1 cellular context compared by ENCODE assay signal in the genomic region with DNA sequence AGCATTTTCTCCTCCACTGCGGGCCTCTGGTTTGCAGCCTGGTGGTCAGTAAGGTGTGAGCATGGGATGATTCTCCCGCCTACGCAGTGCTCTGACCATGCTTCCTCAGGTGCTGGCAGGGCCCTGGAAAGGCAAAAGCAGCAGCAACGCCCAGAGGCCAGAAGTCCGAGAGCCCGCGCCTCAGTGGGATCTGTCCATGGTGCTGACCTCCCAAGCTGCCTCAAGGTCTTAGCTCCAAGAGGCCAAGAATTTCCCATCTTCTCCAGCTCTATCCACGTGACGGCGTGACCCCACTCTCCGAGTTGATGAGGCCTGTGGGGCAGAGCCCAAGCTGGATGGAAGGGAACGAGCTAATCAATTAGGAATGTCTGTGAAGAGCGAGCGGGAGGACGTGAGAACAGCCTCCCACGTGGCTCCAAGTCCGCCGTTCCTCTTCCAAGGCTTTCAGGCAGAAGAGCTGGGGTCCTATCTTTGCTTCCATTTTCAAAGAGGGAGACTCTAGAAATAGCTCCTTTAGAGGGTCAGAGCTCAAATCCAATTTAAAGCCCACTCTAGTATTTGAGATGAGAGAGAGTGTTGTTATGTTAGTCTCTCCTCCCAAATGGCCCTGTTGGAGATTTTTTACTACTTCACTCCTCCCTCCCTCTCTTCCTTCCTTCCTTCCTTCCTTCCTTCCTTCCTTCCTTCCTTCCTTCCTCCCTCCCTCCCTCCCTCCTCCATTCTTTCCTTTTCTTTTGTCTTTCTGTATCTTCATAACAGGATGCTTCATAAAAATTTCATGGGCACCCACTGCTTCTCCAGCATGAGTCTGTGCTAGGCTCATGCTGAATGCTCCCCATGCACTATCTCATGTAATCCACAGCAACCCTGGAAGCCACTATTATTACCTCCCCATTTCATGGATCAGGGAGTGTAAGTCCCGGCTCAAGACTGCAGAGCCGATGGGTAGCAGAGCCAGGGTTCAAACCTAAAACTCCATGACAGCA.
TF ChIP-seq lines count a peak whose summit lies in the region.

No MANE protein-coding gene starts in this region.

TF ChIP-seq in GM23338, 12 proteins besides CTCF, POLR2A, EP300 and RAD21 (continued from another document):
- TF ChIP-seq, protein P1, sequence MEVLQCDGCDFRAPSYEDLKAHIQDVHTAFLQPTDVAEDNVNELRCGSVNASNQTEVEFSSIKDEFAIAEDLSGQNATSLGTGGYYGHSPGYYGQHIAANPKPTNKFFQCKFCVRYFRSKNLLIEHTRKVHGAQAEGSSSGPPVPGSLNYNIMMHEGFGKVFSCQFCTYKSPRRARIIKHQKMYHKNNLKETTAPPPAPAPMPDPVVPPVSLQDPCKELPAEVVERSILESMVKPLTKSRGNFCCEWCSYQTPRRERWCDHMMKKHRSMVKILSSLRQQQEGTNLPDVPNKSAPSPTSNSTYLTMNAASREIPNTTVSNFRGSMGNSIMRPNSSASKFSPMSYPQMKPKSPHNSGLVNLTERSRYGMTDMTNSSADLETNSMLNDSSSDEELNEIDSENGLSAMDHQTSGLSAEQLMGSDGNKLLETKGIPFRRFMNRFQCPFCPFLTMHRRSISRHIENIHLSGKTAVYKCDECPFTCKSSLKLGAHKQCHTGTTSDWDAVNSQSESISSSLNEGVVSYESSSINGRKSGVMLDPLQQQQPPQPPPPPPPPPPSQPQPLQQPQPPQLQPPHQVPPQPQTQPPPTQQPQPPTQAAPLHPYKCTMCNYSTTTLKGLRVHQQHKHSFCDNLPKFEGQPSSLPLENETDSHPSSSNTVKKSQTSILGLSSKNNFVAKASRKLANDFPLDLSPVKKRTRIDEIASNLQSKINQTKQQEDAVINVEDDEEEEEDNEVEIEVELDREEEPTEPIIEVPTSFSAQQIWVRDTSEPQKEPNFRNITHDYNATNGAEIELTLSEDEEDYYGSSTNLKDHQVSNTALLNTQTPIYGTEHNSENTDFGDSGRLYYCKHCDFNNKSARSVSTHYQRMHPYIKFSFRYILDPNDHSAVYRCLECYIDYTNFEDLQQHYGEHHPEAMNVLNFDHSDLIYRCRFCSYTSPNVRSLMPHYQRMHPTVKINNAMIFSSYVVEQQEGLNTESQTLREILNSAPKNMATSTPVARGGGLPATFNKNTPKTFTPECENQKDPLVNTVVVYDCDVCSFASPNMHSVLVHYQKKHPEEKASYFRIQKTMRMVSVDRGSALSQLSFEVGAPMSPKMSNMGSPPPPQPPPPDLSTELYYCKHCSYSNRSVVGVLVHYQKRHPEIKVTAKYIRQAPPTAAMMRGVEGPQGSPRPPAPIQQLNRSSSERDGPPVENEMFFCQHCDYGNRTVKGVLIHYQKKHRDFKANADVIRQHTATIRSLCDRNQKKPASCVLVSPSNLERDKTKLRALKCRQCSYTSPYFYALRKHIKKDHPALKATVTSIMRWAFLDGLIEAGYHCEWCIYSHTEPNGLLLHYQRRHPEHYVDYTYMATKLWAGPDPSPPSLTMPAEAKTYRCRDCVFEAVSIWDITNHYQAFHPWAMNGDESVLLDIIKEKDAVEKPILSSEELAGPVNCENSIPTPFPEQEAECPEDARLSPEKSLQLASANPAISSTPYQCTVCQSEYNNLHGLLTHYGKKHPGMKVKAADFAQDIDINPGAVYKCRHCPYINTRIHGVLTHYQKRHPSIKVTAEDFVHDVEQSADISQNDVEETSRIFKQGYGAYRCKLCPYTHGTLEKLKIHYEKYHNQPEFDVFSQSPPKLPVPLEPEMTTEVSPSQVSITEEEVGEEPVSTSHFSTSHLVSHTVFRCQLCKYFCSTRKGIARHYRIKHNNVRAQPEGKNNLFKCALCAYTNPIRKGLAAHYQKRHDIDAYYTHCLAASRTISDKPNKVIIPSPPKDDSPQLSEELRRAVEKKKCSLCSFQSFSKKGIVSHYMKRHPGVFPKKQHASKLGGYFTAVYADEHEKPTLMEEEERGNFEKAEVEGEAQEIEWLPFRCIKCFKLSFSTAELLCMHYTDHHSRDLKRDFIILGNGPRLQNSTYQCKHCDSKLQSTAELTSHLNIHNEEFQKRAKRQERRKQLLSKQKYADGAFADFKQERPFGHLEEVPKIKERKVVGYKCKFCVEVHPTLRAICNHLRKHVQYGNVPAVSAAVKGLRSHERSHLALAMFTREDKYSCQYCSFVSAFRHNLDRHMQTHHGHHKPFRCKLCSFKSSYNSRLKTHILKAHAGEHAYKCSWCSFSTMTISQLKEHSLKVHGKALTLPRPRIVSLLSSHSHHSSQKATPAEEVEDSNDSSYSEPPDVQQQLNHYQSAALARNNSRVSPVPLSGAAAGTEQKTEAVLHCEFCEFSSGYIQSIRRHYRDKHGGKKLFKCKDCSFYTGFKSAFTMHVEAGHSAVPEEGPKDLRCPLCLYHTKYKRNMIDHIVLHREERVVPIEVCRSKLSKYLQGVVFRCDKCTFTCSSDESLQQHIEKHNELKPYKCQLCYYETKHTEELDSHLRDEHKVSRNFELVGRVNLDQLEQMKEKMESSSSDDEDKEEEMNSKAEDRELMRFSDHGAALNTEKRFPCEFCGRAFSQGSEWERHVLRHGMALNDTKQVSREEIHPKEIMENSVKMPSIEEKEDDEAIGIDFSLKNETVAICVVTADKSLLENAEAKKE (CRISPR knock-in tag; IDR thresholded peaks at IDR 0.05): no peak
- TF ChIP-seq, protein P2, sequence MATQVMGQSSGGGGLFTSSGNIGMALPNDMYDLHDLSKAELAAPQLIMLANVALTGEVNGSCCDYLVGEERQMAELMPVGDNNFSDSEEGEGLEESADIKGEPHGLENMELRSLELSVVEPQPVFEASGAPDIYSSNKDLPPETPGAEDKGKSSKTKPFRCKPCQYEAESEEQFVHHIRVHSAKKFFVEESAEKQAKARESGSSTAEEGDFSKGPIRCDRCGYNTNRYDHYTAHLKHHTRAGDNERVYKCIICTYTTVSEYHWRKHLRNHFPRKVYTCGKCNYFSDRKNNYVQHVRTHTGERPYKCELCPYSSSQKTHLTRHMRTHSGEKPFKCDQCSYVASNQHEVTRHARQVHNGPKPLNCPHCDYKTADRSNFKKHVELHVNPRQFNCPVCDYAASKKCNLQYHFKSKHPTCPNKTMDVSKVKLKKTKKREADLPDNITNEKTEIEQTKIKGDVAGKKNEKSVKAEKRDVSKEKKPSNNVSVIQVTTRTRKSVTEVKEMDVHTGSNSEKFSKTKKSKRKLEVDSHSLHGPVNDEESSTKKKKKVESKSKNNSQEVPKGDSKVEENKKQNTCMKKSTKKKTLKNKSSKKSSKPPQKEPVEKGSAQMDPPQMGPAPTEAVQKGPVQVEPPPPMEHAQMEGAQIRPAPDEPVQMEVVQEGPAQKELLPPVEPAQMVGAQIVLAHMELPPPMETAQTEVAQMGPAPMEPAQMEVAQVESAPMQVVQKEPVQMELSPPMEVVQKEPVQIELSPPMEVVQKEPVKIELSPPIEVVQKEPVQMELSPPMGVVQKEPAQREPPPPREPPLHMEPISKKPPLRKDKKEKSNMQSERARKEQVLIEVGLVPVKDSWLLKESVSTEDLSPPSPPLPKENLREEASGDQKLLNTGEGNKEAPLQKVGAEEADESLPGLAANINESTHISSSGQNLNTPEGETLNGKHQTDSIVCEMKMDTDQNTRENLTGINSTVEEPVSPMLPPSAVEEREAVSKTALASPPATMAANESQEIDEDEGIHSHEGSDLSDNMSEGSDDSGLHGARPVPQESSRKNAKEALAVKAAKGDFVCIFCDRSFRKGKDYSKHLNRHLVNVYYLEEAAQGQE (IDR thresholded peaks at IDR 0.05; ENCODE audit: unreplicated experiment): peak; percentile 98
